8 cellular contexts compared by ENCODE assay signal in the genomic region with DNA sequence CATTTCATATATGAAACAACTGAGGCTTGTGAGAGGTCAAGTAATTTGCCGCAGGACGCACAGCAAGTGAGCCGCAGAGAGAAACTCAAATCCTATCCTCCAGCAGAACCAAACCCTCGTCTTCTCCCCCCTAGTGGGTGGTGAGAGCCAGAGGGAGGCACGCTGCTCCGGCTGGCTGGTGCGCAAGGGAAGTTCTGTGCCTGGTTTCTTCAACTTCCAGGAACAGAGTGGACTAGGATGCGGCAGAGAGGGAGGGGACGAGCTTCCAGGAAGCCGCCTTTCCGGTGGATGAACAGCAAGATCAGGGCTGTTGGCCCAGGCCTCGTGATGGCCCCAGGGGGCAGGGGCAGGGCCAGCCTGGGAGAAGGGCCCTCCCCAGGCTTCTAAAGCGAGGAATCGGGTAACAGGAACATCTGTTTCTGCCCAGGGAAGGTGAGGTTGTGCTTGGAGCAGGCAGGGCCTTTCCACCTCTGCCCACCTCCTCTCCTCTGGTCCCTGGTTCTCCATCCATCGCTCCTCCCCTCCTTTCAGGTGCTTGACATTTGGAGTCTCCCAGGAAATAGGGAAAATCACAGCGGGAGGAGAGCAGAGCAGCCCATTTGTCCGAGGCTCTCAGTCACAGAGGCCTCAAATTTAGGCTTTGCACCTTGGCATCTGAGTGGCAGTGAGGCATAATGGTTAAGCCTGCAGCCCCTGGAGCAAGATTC. TPM values are rescaled to one million over a fixed set of nuclear protein-coding genes. Genes with fewer than 3 reads are reported as not detected.
A peak's percentile ranks its signal among the peaks of the same experiment; 100 is the strongest.
DNase-seq lines count a peak whose midpoint lies in the region; ATAC-seq and TF ChIP-seq lines count a peak whose summit lies in the region.

No MANE protein-coding gene starts in this region.

- H3K27ac ChIP-seq in fibroblast of lung (ENCODE audit: insufficient read depth, low read length) = no peak overlapping the region
- H3K27ac ChIP-seq in osteoblast (ENCODE audit: low read depth, low read length) = no peak overlapping the region

- H2AFZ ChIP-seq in fibroblast of lung (ENCODE audit: low read length) = peak overlapping the region; percentile 29
- H2AFZ ChIP-seq in osteoblast (ENCODE audit: low read length) = peak overlapping the region; percentile 82

- H3K9me3 ChIP-seq in fibroblast of lung (ENCODE audit: control insufficient read depth, insufficient read depth, low read depth, low read length) = no peaks in the 10 kb centered on the region
- no peaks in the 10 kb centered on the region for H3K9me3 ChIP-seq in osteoblast (ENCODE audit: low read depth, low read length)

- intact Hi-C loops in activated CD4-positive, alpha-beta T cell treated with anti-CD3 and anti-CD28 coated beads, Interleukin-2, amount 10 ng/mL, durations not matched to agents 24 days and 14 days (cut with micrococcal nuclease) = no loop called here

- ATAC-seq in GM19455 (IDR thresholded peaks at IDR 0.05; ENCODE audit: unreplicated experiment) (no peak), HG02798 (IDR thresholded peaks at IDR 0.05; ENCODE audit: poor library complexity, unreplicated experiment) (no peak)
- no peak for ATAC-seq in activated CD4-positive, CD25-positive, alpha-beta regulatory T cell treated with anti-CD3 and anti-CD28 coated beads, Interleukin-2, amount 50 U/mL, for 24 hours

- H3K36me3 Mint-ChIP-seq in activated CD4-positive, alpha-beta T cell treated with anti-CD3 and anti-CD28 coated beads, Interleukin-2, amount 10 ng/mL, durations not matched to agents 24 days and 14 days (ENCODE audit: low read depth) = no peaks in the 10 kb centered on the region

- H4K20me1 ChIP-seq in fibroblast of lung (ENCODE audit: control insufficient read depth, extremely low read depth, insufficient read depth, low read length) = no peaks in the 10 kb centered on the region
- no peaks in the 10 kb centered on the region for H4K20me1 ChIP-seq in osteoblast (ENCODE audit: insufficient read depth, low read length)

- peak in 1 of 2 donors; percentile 16 for TF ChIP-seq CTCF in fibroblast of lung (conservative IDR thresholded peaks at IDR 0.05 in 1 of 2, IDR thresholded peaks at IDR 0.05 in 1 of 2; ENCODE audit: low read depth in 1 of 2, low read length in 2 of 2)
- TF ChIP-seq CTCF in osteoblast (IDR thresholded peaks at IDR 0.05; ENCODE audit: extremely low read depth, low read depth, low read length) = no peak

- H3K4me1 ChIP-seq in fibroblast of lung (ENCODE audit: control insufficient read depth, extremely low read depth, insufficient read depth, low read length) = peaks cover 2% of the 10 kb centered on the region
- peaks cover 15% of the 10 kb centered on the region for H3K4me1 ChIP-seq in osteoblast (ENCODE audit: insufficient read depth, low read length)

- H3K9me3 Mint-ChIP-seq in activated CD4-positive, alpha-beta T cell treated with anti-CD3 and anti-CD28 coated beads, Interleukin-2, amount 10 ng/mL, durations not matched to agents 24 days and 14 days = no peaks in the 10 kb centered on the region

- peaks cover 34% of the 10 kb centered on the region for H3K27me3 Mint-ChIP-seq in activated CD4-positive, alpha-beta T cell treated with anti-CD3 and anti-CD28 coated beads, Interleukin-2, amount 10 ng/mL, durations not matched to agents 24 days and 14 days

- DNase-seq in DMS 273 treated with DMSO at 0.1 percent for 48 hours (lab: John Stamatoyannopoulos, UW) (peak; percentile 78), NCI-H226 (peak; percentile 73), fibroblast of lung (ENCODE audit: low read depth in 2 of 2) (peak in 1 of 2 donors; percentile 10), osteoblast (ENCODE audit: insufficient read length, low spot score, missing footprints) (peak; percentile 52)
- DNase-seq in activated CD4-positive, alpha-beta T cell treated with anti-CD3 and anti-CD28 coated beads, Interleukin-2, amount 10 ng/mL, durations not matched to agents 24 days and 14 days = no peak

- H3K4me2 ChIP-seq in fibroblast of lung (ENCODE audit: extremely low read depth, insufficient read depth, low read length) (peak overlapping the region; percentile 3), osteoblast (ENCODE audit: insufficient read depth, low read length) (peak overlapping the region; percentile 51)

- H3K27me3 ChIP-seq in fibroblast of lung (ENCODE audit: control insufficient read depth, insufficient read depth, low read length) (peaks cover 14% of the 10 kb centered on the region), osteoblast (ENCODE audit: insufficient read depth, low read length) (peaks cover 36% of the 10 kb centered on the region)

- H3K79me2 ChIP-seq in fibroblast of lung (ENCODE audit: control insufficient read depth, insufficient read depth, low read length) = no peaks in the 10 kb centered on the region
- no peaks in the 10 kb centered on the region for H3K79me2 ChIP-seq in osteoblast (ENCODE audit: insufficient read depth, low read length)

- H3K4me3 Mint-ChIP-seq in activated CD4-positive, alpha-beta T cell treated with anti-CD3 and anti-CD28 coated beads, Interleukin-2, amount 10 ng/mL, durations not matched to agents 24 days and 14 days = no peak overlapping the region

- H3K27ac Mint-ChIP-seq in activated CD4-positive, alpha-beta T cell treated with anti-CD3 and anti-CD28 coated beads, Interleukin-2, amount 10 ng/mL, durations not matched to agents 24 days and 14 days = no peak overlapping the region

- H3K9ac ChIP-seq in fibroblast of lung (ENCODE audit: insufficient read depth, low read length) = no peak overlapping the region

- peaks cover 4% of the 10 kb centered on the region for H3K4me1 Mint-ChIP-seq in activated CD4-positive, alpha-beta T cell treated with anti-CD3 and anti-CD28 coated beads, Interleukin-2, amount 10 ng/mL, durations not matched to agents 24 days and 14 days

- H3K36me3 ChIP-seq in fibroblast of lung (ENCODE audit: control insufficient read depth, insufficient read depth, low read length) = no peaks in the 10 kb centered on the region
- H3K36me3 ChIP-seq in osteoblast (ENCODE audit: insufficient read depth, low read length) = no peaks in the 10 kb centered on the region

- H3K4me3 ChIP-seq in fibroblast of lung (replicated peaks in 1 of 4; ENCODE audit: control extremely low read depth in 1 of 4, insufficient read depth in 1 of 4, low read depth in 3 of 4, low read length in 4 of 4) = no peak overlapping the region
- no peak overlapping the region for H3K4me3 ChIP-seq in osteoblast (ENCODE audit: insufficient read depth, low read length)

RNA-seq across cellular contexts. Expression of a gene that starts 16.8 kb away (rescaled TPM):
- total RNA-seq in fibroblast of lung (4.3 and 5.1 TPM in 2 replicates), osteoblast (6.5 TPM in 2 replicates)
- polyA plus RNA-seq in fibroblast of lung = 3.0 and 3.7 TPM in 2 replicates
- polyA plus RNA-seq in fibroblast of lung (2012) = 1.3 and 2.0 TPM in 2 replicates
- polyA minus RNA-seq in fibroblast of lung (ENCODE audit: low replicate concordance) = 0.20 and 0.26 TPM in 2 replicates
- 15.8 and 18.7 TPM in 2 replicates for total RNA-seq in activated CD4-positive, alpha-beta T cell treated with anti-CD3 and anti-CD28 coated beads, Interleukin-2, amount 10 ng/mL, durations not matched to agents 24 days and 14 days

RNA-seq across cellular contexts. Expression of a gene that starts 27.4 kb away (rescaled TPM):
- total RNA-seq in fibroblast of lung (not detected in 2 replicates), osteoblast (under 0.01 and 0.36 TPM in 2 replicates)
- not detected in 2 replicates for polyA plus RNA-seq in fibroblast of lung
- polyA plus RNA-seq in fibroblast of lung (2012) = not detected in 2 replicates
- not detected in 2 replicates for polyA minus RNA-seq in fibroblast of lung (ENCODE audit: low replicate concordance)
- not detected in 2 replicates for total RNA-seq in activated CD4-positive, alpha-beta T cell treated with anti-CD3 and anti-CD28 coated beads, Interleukin-2, amount 10 ng/mL, durations not matched to agents 24 days and 14 days

RNA-seq across cellular contexts. Expression of a gene that starts 48.9 kb away (rescaled TPM):
- not detected in 2 replicates for total RNA-seq in fibroblast of lung
- polyA plus RNA-seq in fibroblast of lung = not detected in 2 replicates
- not detected in 2 replicates for polyA plus RNA-seq in fibroblast of lung (2012)
- not detected in 2 replicates for polyA minus RNA-seq in fibroblast of lung (ENCODE audit: low replicate concordance)
- total RNA-seq in osteoblast = not detected in 2 replicates
- total RNA-seq in activated CD4-positive, alpha-beta T cell treated with anti-CD3 and anti-CD28 coated beads, Interleukin-2, amount 10 ng/mL, durations not matched to agents 24 days and 14 days = not detected in 2 replicates
